In genomic region chr7:139899328-139900020, GRCh38 we compare ENCODE assay signal across 16 cellular contexts.
DNase-seq lines count a peak whose midpoint lies in the region; ATAC-seq and FAIRE-seq lines count a peak whose summit lies in the region.
"Had no signal": no experiment of that assay in that cellular context is flagged by ENCODE, and none has a peak within 500 bp of the region (broad histone marks: within the 10 kb centered on the region; RNA-seq: fewer than 3 reads in every experiment).

No MANE protein-coding gene starts in this region.

- no peaks in the 10 kb centered on the region for H3K4me1 ChIP-seq in aorta (ENCODE audit: control insufficient read depth in 1 of 2, insufficient read depth in 2 of 2, low read length in 2 of 2)
- H3K4me1 ChIP-seq: Caco-2 had no signal

- H3K4me3 ChIP-seq in aorta (ENCODE audit: low read length in 2 of 2), result no peak overlapping the region

- no peak overlapping the region for H3K27ac ChIP-seq in aorta (ENCODE audit: low read depth in 1 of 2, low read length in 2 of 2)

- H3K9me3 ChIP-seq in aorta (ENCODE audit: control insufficient read depth, low read length), result no peaks in the 10 kb centered on the region
- H3K9me3 ChIP-seq: Caco-2 had no signal

- no peaks in the 10 kb centered on the region for H3K36me3 ChIP-seq in aorta (ENCODE audit: control insufficient read depth in 1 of 2, insufficient read depth in 2 of 2, low read length in 1 of 2)

- peak; percentile 46 for DNase-seq in HK-2 (ENCODE audit: unreplicated experiment)
- peak; percentile 86 for DNase-seq in RCC 7860 (ENCODE audit: low spot score)
- peak; percentile 62 for DNase-seq in kidney tubule cell (ENCODE audit: low spot score)
- no peak for DNase-seq in aorta
- no peak for DNase-seq in RPMI8226
- DNase-seq in hepatic stellate cell (ENCODE audit: low spot score), result no peak
- DNase-seq: Caco-2; CD4-positive, CD25-positive, alpha-beta regulatory T cell; GOT3; IMR-90; MV-4-11; NCI-H1417 treated with DMSO at 0.1 percent for 48 hours; NCI-H2029 treated with DMSO at 0.1 percent for 48 hours; NCI-H510A treated with DMSO at 0.1 percent for 48 hours; SHP77 treated with DMSO at 0.1 percent for 48 hours had no signal

- ATAC-seq in aorta (ENCODE audit: low FRiP score) (no peak), GM19455 (IDR thresholded peaks at IDR 0.05; ENCODE audit: unreplicated experiment) (no peak)

- peak; percentile 99 for FAIRE-seq in RCC 7860 (lab: Jason Lieb, UNC)

- no peaks in the 10 kb centered on the region for H3K27me3 ChIP-seq in aorta (ENCODE audit: control insufficient read depth in 1 of 2, insufficient read depth in 2 of 2, low read length in 1 of 2)

- intact Hi-C loops in aorta (cut with DNase I), result no loop called here

- 89 to 96% methylated on average over 5 of the region's 5 CpGs for WGBS in aorta, 2 donors

Comparison
In these comparisons a context has a peak if more than half of its experiments do, and no peak if none do; other contexts are left out.
1. DNase-seq: peak in HK-2 (single experiment), RCC 7860 (single experiment) and kidney tubule cell (single experiment); none in aorta (0 of 2), RPMI8226 (single experiment) and hepatic stellate cell (single experiment).